In the genomic region with DNA sequence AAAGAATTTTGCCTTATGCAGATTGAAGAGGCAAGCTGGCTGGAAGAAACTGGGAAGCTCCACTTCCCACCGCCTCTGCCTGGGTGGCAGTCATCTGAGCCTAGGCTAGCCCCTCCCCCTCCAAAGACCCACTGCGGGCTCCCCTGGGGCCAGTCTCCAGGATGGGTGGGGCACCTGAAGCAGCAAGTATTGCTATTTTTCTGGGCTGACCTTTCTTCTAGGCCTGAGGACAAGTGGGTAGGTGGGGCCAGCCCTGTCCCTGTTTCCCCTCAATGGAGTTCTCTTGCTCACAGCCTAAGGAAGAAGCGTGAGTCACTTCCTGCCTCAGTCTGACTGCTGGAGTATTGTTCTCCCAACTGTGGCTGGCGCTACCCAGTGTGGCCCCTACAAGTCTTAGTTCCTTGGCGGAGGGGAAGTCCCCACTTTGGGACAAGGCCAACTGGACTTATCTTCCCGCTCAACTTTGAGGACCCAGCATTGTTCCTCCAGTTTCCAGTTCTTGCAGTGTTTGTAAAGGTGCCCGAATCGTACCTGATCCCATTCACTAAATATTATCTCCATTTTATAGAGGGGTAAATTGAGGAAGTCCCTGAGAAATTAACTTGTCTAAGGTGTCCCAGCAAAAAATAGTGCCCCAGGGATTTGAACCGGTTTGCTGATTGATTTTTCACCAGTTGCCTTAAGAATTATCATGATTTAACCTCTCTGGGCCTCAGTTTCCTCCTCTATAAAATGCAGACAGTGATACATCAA, we compare ENCODE assay signal across 8 cellular contexts. TPM values are rescaled to one million over a fixed set of nuclear protein-coding genes. Genes with fewer than 3 reads are reported as not detected.
DNase-seq lines count a peak whose midpoint lies in the region; ATAC-seq, FAIRE-seq and TF ChIP-seq lines count a peak whose summit lies in the region.

No MANE protein-coding gene starts in this region.

- no peaks in the 10 kb centered on the region for H3K27me3 Mint-ChIP-seq in activated T-cell treated with anti-CD3 and anti-CD28 coated beads, Interleukin-2, amount 50 U/mL, for 24 hours

- H3K4me3 Mint-ChIP-seq in activated T-cell treated with anti-CD3 and anti-CD28 coated beads, Interleukin-2, amount 50 U/mL, for 24 hours, result peak overlapping the region; percentile 88

- DNase-seq in GM12891 (ENCODE audit: insufficient read length, low spot score), result no peak
- DNase-seq in NCI-H2171 treated with DMSO at 0.1 percent for 48 hours (lab: John Stamatoyannopoulos, UW), result peak; percentile 49
- peak; percentile 70 for DNase-seq in activated T-cell treated with anti-CD3 and anti-CD28 coated beads, Interleukin-2, amount 50 U/mL, for 24 hours
- DNase-seq in fibroblast of the conjunctiva (ENCODE audit: low read depth), result peak; percentile 75

- H3K27ac Mint-ChIP-seq in activated T-cell treated with anti-CD3 and anti-CD28 coated beads, Interleukin-2, amount 50 U/mL, for 24 hours, result peak overlapping the region; percentile 93

- TF ChIP-seq CTCF in neutrophil (IDR thresholded peaks at IDR 0.05), result no peak

- TF ChIP-seq POLR2A in GM12891 (IDR thresholded peaks at IDR 0.05; ENCODE audit: low read depth, low read length), result no peak

- H3K4me1 ChIP-seq in neutrophil (ENCODE audit: control insufficient read depth in 1 of 2, insufficient read depth in 1 of 2, low read depth in 1 of 2, low read length in 1 of 2), result peaks cover 46 to 58% of the 10 kb centered on the region in 2 experiments

- peak; percentile 54 for FAIRE-seq in GM12891 (lab: Jason Lieb, UNC)

- peaks cover 38% of the 10 kb centered on the region for H3K36me3 Mint-ChIP-seq in activated T-cell treated with anti-CD3 and anti-CD28 coated beads, Interleukin-2, amount 50 U/mL, for 24 hours (ENCODE audit: low read depth)

- no peaks in the 10 kb centered on the region for H3K27me3 ChIP-seq in neutrophil

- H3K36me3 ChIP-seq in neutrophil, result no peaks in the 10 kb centered on the region

- no peaks in the 10 kb centered on the region for H3K9me3 ChIP-seq in neutrophil

- H3K4me1 Mint-ChIP-seq in activated T-cell treated with anti-CD3 and anti-CD28 coated beads, Interleukin-2, amount 50 U/mL, for 24 hours (ENCODE audit: low read depth), result peaks cover 60% of the 10 kb centered on the region

- peak overlapping the region; percentile 78 to 90 for H3K4me3 ChIP-seq in neutrophil (ENCODE audit: low read depth in 1 of 2, low read length in 1 of 2)

- H3K9me3 Mint-ChIP-seq in activated T-cell treated with anti-CD3 and anti-CD28 coated beads, Interleukin-2, amount 50 U/mL, for 24 hours, result no peaks in the 10 kb centered on the region

- ATAC-seq in HG03521 (IDR thresholded peaks at IDR 0.05; ENCODE audit: unreplicated experiment), result no peak
- no peak for ATAC-seq in HG02885 (IDR thresholded peaks at IDR 0.05; ENCODE audit: poor library complexity, unreplicated experiment)
- ATAC-seq in HG02610 (IDR thresholded peaks at IDR 0.05; ENCODE audit: unreplicated experiment), result no peak

- H3K27ac ChIP-seq in neutrophil, result peak overlapping the region; percentile 93

TF ChIP-seq in GM12891, 5 proteins besides CTCF, POLR2A, EP300 and RAD21:
- peak; percentile 13; the same call in 1 of the 2 replicates for TF ChIP-seq SPI1 (IDR thresholded peaks at IDR 0.05; ENCODE audit: low read depth, low read length)
- no peak for TF ChIP-seq PAX5 (IDR thresholded peaks at IDR 0.05; ENCODE audit: insufficient read depth, low read length, severe bottlenecking)

RNA-seq across cellular contexts. Expression of a gene that starts 1.4 kb away (rescaled TPM):
- 28.0 TPM for polyA plus RNA-seq in GM12891 (2012; ENCODE audit: low read depth, missing spikeins)

RNA-seq across cellular contexts. Expression of a gene that starts 14.5 kb away (rescaled TPM):
- 9.3 TPM for polyA plus RNA-seq in GM12891 (2012; ENCODE audit: low read depth, missing spikeins)

RNA-seq across cellular contexts. Expression of a gene that starts 33.3 kb away (rescaled TPM):
- polyA plus RNA-seq in GM12891 (2012; ENCODE audit: low read depth, missing spikeins), result 43.2 TPM
